In the genomic region with DNA sequence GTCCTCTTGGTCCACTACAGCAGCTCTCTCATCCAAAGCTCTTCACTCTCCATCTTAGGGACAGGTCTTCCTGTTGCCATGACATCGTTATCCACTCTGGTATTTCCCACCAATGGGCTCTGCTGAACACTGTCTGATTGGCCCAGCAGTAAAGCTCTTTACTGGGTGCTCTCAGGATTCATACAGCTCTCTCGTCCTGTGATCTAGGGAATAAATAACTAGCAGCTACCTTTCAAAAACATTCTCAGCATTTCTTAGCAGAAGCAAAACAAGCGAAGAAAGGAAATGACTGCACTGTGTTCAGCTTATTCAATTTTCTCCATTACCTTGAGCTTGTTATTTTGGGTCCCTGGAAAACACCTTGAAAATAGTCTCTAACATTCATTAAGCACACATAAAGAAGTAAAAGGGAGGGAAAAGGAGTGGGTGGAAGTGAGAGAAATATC, we compare ENCODE assay signal across 1 cellular context.
TF ChIP-seq lines count a peak whose summit lies in the region.

No MANE protein-coding gene starts in this region.

TF ChIP-seq in GM12878, 131 proteins besides CTCF, POLR2A, EP300 and RAD21 (continued from another document and continues in another):
- TF ChIP-seq, protein P1, sequence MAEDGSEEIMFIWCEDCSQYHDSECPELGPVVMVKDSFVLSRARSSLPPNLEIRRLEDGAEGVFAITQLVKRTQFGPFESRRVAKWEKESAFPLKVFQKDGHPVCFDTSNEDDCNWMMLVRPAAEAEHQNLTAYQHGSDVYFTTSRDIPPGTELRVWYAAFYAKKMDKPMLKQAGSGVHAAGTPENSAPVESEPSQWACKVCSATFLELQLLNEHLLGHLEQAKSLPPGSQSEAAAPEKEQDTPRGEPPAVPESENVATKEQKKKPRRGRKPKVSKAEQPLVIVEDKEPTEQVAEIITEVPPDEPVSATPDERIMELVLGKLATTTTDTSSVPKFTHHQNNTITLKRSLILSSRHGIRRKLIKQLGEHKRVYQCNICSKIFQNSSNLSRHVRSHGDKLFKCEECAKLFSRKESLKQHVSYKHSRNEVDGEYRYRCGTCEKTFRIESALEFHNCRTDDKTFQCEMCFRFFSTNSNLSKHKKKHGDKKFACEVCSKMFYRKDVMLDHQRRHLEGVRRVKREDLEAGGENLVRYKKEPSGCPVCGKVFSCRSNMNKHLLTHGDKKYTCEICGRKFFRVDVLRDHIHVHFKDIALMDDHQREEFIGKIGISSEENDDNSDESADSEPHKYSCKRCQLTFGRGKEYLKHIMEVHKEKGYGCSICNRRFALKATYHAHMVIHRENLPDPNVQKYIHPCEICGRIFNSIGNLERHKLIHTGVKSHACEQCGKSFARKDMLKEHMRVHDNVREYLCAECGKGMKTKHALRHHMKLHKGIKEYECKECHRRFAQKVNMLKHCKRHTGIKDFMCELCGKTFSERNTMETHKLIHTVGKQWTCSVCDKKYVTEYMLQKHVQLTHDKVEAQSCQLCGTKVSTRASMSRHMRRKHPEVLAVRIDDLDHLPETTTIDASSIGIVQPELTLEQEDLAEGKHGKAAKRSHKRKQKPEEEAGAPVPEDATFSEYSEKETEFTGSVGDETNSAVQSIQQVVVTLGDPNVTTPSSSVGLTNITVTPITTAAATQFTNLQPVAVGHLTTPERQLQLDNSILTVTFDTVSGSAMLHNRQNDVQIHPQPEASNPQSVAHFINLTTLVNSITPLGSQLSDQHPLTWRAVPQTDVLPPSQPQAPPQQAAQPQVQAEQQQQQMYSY (CRISPR knock-in tag; IDR thresholded peaks at IDR 0.05) = no peak
- no peak for TF ChIP-seq CBX3 (IDR thresholded peaks at IDR 0.05; ENCODE audit: borderline replicate concordance, low read depth)
- TF ChIP-seq, protein P2, sequence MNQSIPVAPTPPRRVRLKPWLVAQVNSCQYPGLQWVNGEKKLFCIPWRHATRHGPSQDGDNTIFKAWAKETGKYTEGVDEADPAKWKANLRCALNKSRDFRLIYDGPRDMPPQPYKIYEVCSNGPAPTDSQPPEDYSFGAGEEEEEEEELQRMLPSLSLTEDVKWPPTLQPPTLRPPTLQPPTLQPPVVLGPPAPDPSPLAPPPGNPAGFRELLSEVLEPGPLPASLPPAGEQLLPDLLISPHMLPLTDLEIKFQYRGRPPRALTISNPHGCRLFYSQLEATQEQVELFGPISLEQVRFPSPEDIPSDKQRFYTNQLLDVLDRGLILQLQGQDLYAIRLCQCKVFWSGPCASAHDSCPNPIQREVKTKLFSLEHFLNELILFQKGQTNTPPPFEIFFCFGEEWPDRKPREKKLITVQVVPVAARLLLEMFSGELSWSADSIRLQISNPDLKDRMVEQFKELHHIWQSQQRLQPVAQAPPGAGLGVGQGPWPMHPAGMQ (IDR thresholded peaks at IDR 0.05; ENCODE audit: borderline replicate concordance) = no peak
- no peak for TF ChIP-seq SRF (IDR thresholded peaks at IDR 0.05; ENCODE audit: low read depth in 2 of 2, low read length in 2 of 2)
- TF ChIP-seq GABPA (IDR thresholded peaks at IDR 0.05; ENCODE audit: low read depth) = peak; percentile 48
- no peak for TF ChIP-seq KAT2A (conservative IDR thresholded peaks at IDR 0.05; ENCODE audit: control insufficient read depth, low read depth, low read length)
- no peak for TF ChIP-seq POLR2AphosphoS2 (IDR thresholded peaks at IDR 0.05; ENCODE audit: low read depth, low read length)
- TF ChIP-seq, protein P3, sequence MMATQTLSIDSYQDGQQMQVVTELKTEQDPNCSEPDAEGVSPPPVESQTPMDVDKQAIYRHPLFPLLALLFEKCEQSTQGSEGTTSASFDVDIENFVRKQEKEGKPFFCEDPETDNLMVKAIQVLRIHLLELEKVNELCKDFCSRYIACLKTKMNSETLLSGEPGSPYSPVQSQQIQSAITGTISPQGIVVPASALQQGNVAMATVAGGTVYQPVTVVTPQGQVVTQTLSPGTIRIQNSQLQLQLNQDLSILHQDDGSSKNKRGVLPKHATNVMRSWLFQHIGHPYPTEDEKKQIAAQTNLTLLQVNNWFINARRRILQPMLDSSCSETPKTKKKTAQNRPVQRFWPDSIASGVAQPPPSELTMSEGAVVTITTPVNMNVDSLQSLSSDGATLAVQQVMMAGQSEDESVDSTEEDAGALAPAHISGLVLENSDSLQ (IDR thresholded peaks at IDR 0.05) = no peak
- TF ChIP-seq, protein P4, sequence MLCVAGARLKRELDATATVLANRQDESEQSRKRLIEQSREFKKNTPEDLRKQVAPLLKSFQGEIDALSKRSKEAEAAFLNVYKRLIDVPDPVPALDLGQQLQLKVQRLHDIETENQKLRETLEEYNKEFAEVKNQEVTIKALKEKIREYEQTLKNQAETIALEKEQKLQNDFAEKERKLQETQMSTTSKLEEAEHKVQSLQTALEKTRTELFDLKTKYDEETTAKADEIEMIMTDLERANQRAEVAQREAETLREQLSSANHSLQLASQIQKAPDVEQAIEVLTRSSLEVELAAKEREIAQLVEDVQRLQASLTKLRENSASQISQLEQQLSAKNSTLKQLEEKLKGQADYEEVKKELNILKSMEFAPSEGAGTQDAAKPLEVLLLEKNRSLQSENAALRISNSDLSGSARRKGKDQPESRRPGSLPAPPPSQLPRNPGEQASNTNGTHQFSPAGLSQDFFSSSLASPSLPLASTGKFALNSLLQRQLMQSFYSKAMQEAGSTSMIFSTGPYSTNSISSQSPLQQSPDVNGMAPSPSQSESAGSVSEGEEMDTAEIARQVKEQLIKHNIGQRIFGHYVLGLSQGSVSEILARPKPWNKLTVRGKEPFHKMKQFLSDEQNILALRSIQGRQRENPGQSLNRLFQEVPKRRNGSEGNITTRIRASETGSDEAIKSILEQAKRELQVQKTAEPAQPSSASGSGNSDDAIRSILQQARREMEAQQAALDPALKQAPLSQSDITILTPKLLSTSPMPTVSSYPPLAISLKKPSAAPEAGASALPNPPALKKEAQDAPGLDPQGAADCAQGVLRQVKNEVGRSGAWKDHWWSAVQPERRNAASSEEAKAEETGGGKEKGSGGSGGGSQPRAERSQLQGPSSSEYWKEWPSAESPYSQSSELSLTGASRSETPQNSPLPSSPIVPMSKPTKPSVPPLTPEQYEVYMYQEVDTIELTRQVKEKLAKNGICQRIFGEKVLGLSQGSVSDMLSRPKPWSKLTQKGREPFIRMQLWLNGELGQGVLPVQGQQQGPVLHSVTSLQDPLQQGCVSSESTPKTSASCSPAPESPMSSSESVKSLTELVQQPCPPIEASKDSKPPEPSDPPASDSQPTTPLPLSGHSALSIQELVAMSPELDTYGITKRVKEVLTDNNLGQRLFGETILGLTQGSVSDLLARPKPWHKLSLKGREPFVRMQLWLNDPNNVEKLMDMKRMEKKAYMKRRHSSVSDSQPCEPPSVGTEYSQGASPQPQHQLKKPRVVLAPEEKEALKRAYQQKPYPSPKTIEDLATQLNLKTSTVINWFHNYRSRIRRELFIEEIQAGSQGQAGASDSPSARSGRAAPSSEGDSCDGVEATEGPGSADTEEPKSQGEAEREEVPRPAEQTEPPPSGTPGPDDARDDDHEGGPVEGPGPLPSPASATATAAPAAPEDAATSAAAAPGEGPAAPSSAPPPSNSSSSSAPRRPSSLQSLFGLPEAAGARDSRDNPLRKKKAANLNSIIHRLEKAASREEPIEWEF (IDR thresholded peaks at IDR 0.05; ENCODE audit: insufficient replicate concordance, low read depth, low read length) = no peak
- no peak for TF ChIP-seq YBX1 (IDR thresholded peaks at IDR 0.05)
- TF ChIP-seq, protein P5, sequence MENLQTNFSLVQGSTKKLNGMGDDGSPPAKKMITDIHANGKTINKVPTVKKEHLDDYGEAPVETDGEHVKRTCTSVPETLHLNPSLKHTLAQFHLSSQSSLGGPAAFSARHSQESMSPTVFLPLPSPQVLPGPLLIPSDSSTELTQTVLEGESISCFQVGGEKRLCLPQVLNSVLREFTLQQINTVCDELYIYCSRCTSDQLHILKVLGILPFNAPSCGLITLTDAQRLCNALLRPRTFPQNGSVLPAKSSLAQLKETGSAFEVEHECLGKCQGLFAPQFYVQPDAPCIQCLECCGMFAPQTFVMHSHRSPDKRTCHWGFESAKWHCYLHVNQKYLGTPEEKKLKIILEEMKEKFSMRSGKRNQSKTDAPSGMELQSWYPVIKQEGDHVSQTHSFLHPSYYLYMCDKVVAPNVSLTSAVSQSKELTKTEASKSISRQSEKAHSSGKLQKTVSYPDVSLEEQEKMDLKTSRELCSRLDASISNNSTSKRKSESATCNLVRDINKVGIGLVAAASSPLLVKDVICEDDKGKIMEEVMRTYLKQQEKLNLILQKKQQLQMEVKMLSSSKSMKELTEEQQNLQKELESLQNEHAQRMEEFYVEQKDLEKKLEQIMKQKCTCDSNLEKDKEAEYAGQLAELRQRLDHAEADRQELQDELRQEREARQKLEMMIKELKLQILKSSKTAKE (IDR thresholded peaks at IDR 0.05; ENCODE audit: low read depth, poor library complexity, severe bottlenecking) = no peak
- no peak; the same call in 1 of the 2 replicates for TF ChIP-seq NBN (IDR thresholded peaks at IDR 0.05)
- TF ChIP-seq MTA2 (IDR thresholded peaks at IDR 0.05; ENCODE audit: low read depth) = peak; percentile 41
- no peak for TF ChIP-seq MYC (IDR thresholded peaks at IDR 0.05; ENCODE audit: insufficient read depth, insufficient read length, insufficient replicate concordance, low read length, severe bottlenecking)
- no peak for TF ChIP-seq TCF7 (IDR thresholded peaks at IDR 0.05; ENCODE audit: borderline replicate concordance)
- TF ChIP-seq NR2C1 (IDR thresholded peaks at IDR 0.05) = no peak
- no peak for TF ChIP-seq EZH2 (IDR thresholded peaks at IDR 0.05; ENCODE audit: borderline replicate concordance, control insufficient read depth, low read depth, low read length)
- 0 out of 2 replicates have a peak, but pooled peaks have one; percentile 21 for TF ChIP-seq JUNB (IDR thresholded peaks at IDR 0.05)
- no peak for TF ChIP-seq WRNIP1 (IDR thresholded peaks at IDR 0.05; ENCODE audit: borderline replicate concordance, low read depth, low read length)
- no peak for TF ChIP-seq RAD51 (IDR thresholded peaks at IDR 0.05)
- TF ChIP-seq, protein P6, sequence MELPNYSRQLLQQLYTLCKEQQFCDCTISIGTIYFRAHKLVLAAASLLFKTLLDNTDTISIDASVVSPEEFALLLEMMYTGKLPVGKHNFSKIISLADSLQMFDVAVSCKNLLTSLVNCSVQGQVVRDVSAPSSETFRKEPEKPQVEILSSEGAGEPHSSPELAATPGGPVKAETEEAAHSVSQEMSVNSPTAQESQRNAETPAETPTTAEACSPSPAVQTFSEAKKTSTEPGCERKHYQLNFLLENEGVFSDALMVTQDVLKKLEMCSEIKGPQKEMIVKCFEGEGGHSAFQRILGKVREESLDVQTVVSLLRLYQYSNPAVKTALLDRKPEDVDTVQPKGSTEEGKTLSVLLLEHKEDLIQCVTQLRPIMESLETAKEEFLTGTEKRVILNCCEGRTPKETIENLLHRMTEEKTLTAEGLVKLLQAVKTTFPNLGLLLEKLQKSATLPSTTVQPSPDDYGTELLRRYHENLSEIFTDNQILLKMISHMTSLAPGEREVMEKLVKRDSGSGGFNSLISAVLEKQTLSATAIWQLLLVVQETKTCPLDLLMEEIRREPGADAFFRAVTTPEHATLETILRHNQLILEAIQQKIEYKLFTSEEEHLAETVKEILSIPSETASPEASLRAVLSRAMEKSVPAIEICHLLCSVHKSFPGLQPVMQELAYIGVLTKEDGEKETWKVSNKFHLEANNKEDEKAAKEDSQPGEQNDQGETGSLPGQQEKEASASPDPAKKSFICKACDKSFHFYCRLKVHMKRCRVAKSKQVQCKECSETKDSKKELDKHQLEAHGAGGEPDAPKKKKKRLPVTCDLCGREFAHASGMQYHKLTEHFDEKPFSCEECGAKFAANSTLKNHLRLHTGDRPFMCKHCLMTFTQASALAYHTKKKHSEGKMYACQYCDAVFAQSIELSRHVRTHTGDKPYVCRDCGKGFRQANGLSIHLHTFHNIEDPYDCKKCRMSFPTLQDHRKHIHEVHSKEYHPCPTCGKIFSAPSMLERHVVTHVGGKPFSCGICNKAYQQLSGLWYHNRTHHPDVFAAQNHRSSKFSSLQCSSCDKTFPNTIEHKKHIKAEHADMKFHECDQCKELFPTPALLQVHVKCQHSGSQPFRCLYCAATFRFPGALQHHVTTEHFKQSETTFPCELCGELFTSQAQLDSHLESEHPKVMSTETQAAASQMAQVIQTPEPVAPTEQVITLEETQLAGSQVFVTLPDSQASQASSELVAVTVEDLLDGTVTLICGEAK (IDR thresholded peaks at IDR 0.05; ENCODE audit: borderline replicate concordance) = no peak
- TF ChIP-seq TARDBP (IDR thresholded peaks at IDR 0.05; ENCODE audit: borderline replicate concordance) = no peak
- TF ChIP-seq ZZZ3 (IDR thresholded peaks at IDR 0.05; ENCODE audit: control insufficient read depth, insufficient read length, low read depth) = no peak
- peak; percentile 79; the same call in 1 of the 2 replicates for TF ChIP-seq NFIC (IDR thresholded peaks at IDR 0.05; ENCODE audit: low read depth, low read length)
- TF ChIP-seq ZNF217 (IDR thresholded peaks at IDR 0.05) = no peak
- no peak for TF ChIP-seq PAX8 (IDR thresholded peaks at IDR 0.05)
- no peak for TF ChIP-seq TCF3 (IDR thresholded peaks at IDR 0.05; ENCODE audit: borderline replicate concordance, insufficient read depth, low read depth, low read length)
- TF ChIP-seq, protein P7, sequence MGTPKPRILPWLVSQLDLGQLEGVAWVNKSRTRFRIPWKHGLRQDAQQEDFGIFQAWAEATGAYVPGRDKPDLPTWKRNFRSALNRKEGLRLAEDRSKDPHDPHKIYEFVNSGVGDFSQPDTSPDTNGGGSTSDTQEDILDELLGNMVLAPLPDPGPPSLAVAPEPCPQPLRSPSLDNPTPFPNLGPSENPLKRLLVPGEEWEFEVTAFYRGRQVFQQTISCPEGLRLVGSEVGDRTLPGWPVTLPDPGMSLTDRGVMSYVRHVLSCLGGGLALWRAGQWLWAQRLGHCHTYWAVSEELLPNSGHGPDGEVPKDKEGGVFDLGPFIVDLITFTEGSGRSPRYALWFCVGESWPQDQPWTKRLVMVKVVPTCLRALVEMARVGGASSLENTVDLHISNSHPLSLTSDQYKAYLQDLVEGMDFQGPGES (IDR thresholded peaks at IDR 0.05) = no peak
- no peak for TF ChIP-seq ZNF24 (IDR thresholded peaks at IDR 0.05)
- TF ChIP-seq SIN3A (IDR thresholded peaks at IDR 0.05; ENCODE audit: low read depth, low read length) = no peak
- TF ChIP-seq CEBPB (IDR thresholded peaks at IDR 0.05; ENCODE audit: borderline replicate concordance in 1 of 2, low read depth in 2 of 2, low read length in 2 of 2) = no peak
- no peak for TF ChIP-seq KDM1A (IDR thresholded peaks at IDR 0.05; ENCODE audit: borderline replicate concordance)
- TF ChIP-seq, protein P8, sequence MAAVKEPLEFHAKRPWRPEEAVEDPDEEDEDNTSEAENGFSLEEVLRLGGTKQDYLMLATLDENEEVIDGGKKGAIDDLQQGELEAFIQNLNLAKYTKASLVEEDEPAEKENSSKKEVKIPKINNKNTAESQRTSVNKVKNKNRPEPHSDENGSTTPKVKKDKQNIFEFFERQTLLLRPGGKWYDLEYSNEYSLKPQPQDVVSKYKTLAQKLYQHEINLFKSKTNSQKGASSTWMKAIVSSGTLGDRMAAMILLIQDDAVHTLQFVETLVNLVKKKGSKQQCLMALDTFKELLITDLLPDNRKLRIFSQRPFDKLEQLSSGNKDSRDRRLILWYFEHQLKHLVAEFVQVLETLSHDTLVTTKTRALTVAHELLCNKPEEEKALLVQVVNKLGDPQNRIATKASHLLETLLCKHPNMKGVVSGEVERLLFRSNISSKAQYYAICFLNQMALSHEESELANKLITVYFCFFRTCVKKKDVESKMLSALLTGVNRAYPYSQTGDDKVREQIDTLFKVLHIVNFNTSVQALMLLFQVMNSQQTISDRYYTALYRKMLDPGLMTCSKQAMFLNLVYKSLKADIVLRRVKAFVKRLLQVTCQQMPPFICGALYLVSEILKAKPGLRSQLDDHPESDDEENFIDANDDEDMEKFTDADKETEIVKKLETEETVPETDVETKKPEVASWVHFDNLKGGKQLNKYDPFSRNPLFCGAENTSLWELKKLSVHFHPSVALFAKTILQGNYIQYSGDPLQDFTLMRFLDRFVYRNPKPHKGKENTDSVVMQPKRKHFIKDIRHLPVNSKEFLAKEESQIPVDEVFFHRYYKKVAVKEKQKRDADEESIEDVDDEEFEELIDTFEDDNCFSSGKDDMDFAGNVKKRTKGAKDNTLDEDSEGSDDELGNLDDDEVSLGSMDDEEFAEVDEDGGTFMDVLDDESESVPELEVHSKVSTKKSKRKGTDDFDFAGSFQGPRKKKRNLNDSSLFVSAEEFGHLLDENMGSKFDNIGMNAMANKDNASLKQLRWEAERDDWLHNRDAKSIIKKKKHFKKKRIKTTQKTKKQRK (IDR thresholded peaks at IDR 0.05; ENCODE audit: low read depth, low read length) = no peak
